ENCODE assay signal across 2 cellular contexts in the genomic region with DNA sequence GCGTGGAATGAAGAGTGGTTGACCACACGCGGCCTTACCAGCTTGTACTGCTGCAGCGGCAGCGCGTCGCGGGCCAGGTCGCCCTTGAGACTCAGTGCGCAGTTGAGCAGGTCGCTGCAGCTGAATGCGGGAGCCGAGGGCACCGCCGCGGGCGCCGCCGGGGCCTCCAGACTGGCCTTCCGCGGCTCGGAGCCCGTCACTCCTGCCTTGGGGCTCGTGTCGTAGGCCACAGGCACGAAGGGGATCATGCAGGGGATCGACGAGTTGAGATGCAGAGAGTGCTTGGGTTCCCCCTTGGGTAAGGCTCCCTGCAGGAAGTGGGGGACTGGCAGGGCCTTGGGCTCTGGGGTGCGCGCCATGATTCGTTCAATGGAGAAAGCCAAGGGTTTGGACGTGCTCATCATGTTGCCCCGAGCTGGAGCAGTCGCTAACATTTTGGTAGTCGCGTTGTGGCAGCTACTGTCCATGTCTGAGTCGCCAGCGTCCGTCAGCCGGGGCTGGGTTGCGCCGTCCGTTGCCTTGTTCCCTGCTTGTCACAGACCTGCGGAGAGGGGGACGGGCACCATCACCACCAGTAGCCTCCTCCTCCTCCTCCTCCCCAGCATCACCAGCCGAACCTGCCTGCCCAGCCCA.
TF ChIP-seq lines count a peak whose summit lies in the region.

No MANE protein-coding gene starts in this region.

TF ChIP-seq in HEK293, 187 proteins besides CTCF, POLR2A, EP300 and RAD21 (continued from another document):
- TF ChIP-seq, protein P1, sequence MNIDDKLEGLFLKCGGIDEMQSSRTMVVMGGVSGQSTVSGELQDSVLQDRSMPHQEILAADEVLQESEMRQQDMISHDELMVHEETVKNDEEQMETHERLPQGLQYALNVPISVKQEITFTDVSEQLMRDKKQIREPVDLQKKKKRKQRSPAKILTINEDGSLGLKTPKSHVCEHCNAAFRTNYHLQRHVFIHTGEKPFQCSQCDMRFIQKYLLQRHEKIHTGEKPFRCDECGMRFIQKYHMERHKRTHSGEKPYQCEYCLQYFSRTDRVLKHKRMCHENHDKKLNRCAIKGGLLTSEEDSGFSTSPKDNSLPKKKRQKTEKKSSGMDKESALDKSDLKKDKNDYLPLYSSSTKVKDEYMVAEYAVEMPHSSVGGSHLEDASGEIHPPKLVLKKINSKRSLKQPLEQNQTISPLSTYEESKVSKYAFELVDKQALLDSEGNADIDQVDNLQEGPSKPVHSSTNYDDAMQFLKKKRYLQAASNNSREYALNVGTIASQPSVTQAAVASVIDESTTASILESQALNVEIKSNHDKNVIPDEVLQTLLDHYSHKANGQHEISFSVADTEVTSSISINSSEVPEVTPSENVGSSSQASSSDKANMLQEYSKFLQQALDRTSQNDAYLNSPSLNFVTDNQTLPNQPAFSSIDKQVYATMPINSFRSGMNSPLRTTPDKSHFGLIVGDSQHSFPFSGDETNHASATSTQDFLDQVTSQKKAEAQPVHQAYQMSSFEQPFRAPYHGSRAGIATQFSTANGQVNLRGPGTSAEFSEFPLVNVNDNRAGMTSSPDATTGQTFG (tag by site-specific recombination; IDR thresholded peaks at IDR 0.05; ENCODE audit: borderline replicate concordance), result no peak
- TF ChIP-seq ZNF677 (tag by site-specific recombination; IDR thresholded peaks at IDR 0.05), result no peak
TF ChIP-seq in HEK293: peak in this region for 16.

TF ChIP-seq in H1, 55 proteins besides CTCF, POLR2A, EP300 and RAD21 (continued from another document):
- TF ChIP-seq, protein P2, sequence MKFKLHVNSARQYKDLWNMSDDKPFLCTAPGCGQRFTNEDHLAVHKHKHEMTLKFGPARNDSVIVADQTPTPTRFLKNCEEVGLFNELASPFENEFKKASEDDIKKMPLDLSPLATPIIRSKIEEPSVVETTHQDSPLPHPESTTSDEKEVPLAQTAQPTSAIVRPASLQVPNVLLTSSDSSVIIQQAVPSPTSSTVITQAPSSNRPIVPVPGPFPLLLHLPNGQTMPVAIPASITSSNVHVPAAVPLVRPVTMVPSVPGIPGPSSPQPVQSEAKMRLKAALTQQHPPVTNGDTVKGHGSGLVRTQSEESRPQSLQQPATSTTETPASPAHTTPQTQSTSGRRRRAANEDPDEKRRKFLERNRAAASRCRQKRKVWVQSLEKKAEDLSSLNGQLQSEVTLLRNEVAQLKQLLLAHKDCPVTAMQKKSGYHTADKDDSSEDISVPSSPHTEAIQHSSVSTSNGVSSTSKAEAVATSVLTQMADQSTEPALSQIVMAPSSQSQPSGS (IDR thresholded peaks at IDR 0.05; ENCODE audit: low read length), result no peak
- TF ChIP-seq KDM1A (IDR thresholded peaks at IDR 0.05; ENCODE audit: borderline replicate concordance, low read length) (no peak), BCL11A (IDR thresholded peaks at IDR 0.05; ENCODE audit: low read depth in 2 of 2, low read length in 2 of 2) (no peak), RXRA (IDR thresholded peaks at IDR 0.05; ENCODE audit: insufficient read depth, low read depth, low read length) (no peak), HDAC6 (IDR thresholded peaks at IDR 0.05; ENCODE audit: low read depth, low read length) (no peak), POLR2AphosphoS5 (IDR thresholded peaks at IDR 0.05; ENCODE audit: low read depth, low read length) (no peak), BACH1 (IDR thresholded peaks at IDR 0.05; ENCODE audit: low read length) (no peak), GTF2F1 (IDR thresholded peaks at IDR 0.05; ENCODE audit: borderline replicate concordance, low read depth, low read length) (no peak), TCF12 (IDR thresholded peaks at IDR 0.05; ENCODE audit: low read depth, low read length) (no peak), CHD2 (IDR thresholded peaks at IDR 0.05; ENCODE audit: low read length) (no peak), RNF2 (IDR thresholded peaks at IDR 0.05; ENCODE audit: borderline replicate concordance, low read depth, low read length, missing control alignments, poor library complexity, severe bottlenecking) (peak; percentile 92), TAF7 (optimal IDR thresholded peaks at IDR 0.05; ENCODE audit: borderline replicate concordance, low read depth, low read length) (no peak), SIRT6 (IDR thresholded peaks at IDR 0.05; ENCODE audit: low read length) (no peak), TAF1 (IDR thresholded peaks at IDR 0.05; ENCODE audit: low read depth, low read length) (no peak; the same call in 1 of the 2 replicates), NRF1 (IDR thresholded peaks at IDR 0.05; ENCODE audit: low read depth, low read length) (no peak), NANOG (IDR thresholded peaks at IDR 0.05; ENCODE audit: insufficient read depth, low read depth, low read length, poor library complexity, severe bottlenecking) (no peak), POU5F1 (IDR thresholded peaks at IDR 0.05; ENCODE audit: low read depth, low read length) (no peak), HDAC2 (IDR thresholded peaks at IDR 0.05; ENCODE audit: borderline replicate concordance in 1 of 2, low read depth in 2 of 2, low read length in 2 of 2) (no peak; a peak in 1 of 4 replicates), JUND (IDR thresholded peaks at IDR 0.05; ENCODE audit: low read length) (no peak), RFX5 (IDR thresholded peaks at IDR 0.05; ENCODE audit: borderline replicate concordance, low read depth, low read length) (no peak), CEBPB (IDR thresholded peaks at IDR 0.05; ENCODE audit: low read depth, low read length) (no peak), CTBP2 (IDR thresholded peaks at IDR 0.05; ENCODE audit: borderline replicate concordance, insufficient read depth, insufficient read length, low read length) (no peak), YY1 (IDR thresholded peaks at IDR 0.05; ENCODE audit: low read depth, low read length) (peak; percentile 7; the same call in 1 of the 2 replicates), FOSL1 (IDR thresholded peaks at IDR 0.05; ENCODE audit: insufficient read depth, low read depth, low read length) (no peak), ASH2L (IDR thresholded peaks at IDR 0.05; ENCODE audit: low read length) (peak; percentile 42), GABPA (IDR thresholded peaks at IDR 0.05; ENCODE audit: borderline replicate concordance, insufficient read depth, low read length) (no peak), CREB1 (IDR thresholded peaks at IDR 0.05) (no peak), TEAD4 (IDR thresholded peaks at IDR 0.05; ENCODE audit: low read depth, low read length) (no peak), SUZ12 (IDR thresholded peaks at IDR 0.05; ENCODE audit: low read length) (peak; percentile 91), SIX5 (IDR thresholded peaks at IDR 0.05; ENCODE audit: low read depth, low read length) (no peak)
- TF ChIP-seq, protein P3, sequence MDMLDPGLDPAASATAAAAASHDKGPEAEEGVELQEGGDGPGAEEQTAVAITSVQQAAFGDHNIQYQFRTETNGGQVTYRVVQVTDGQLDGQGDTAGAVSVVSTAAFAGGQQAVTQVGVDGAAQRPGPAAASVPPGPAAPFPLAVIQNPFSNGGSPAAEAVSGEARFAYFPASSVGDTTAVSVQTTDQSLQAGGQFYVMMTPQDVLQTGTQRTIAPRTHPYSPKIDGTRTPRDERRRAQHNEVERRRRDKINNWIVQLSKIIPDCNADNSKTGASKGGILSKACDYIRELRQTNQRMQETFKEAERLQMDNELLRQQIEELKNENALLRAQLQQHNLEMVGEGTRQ (IDR thresholded peaks at IDR 0.05; ENCODE audit: low read length), result no peak
- TF ChIP-seq, protein P4, sequence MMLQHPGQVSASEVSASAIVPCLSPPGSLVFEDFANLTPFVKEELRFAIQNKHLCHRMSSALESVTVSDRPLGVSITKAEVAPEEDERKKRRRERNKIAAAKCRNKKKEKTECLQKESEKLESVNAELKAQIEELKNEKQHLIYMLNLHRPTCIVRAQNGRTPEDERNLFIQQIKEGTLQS (IDR thresholded peaks at IDR 0.05; ENCODE audit: insufficient read depth, low read depth, low read length), result no peak
- TF ChIP-seq, protein P5, sequence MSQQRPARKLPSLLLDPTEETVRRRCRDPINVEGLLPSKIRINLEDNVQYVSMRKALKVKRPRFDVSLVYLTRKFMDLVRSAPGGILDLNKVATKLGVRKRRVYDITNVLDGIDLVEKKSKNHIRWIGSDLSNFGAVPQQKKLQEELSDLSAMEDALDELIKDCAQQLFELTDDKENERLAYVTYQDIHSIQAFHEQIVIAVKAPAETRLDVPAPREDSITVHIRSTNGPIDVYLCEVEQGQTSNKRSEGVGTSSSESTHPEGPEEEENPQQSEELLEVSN (IDR thresholded peaks at IDR 0.05), result no peak
TF ChIP-seq in H1: peak in this region for 8.
